ENCODE assay signal across 1 cellular context in the genomic region with DNA sequence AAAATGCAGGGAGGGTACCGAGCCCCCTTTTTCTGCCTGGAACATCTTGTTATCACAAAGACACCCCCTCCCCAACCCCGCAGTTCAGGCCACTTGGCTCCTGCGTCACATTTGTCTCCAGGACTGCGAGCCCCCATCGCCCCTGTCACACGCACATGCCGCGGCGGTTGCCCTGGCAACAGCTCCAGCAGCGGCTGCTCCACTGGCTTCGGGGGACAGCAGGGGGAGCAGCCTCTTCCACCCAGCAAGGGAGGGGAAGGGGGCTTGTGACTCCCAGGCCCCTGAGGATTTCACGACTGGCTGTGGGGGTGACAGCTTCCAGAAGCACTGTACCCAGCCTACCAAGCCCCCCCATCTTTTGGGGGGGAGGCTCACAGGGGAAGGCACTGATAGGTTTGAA.
TF ChIP-seq lines count a peak whose summit lies in the region.

No MANE protein-coding gene starts in this region.

TF ChIP-seq in neural cell, 6 proteins besides CTCF, POLR2A, EP300 and RAD21:
- TF ChIP-seq SMC3 (conservative IDR thresholded peaks at IDR 0.05; ENCODE audit: poor library complexity) = peak; percentile 55
- peak; percentile 43 for TF ChIP-seq POLR2AphosphoS5 (IDR thresholded peaks at IDR 0.05)
- TF ChIP-seq TAF1 (IDR thresholded peaks at IDR 0.05; ENCODE audit: low read depth) = peak; percentile 35
- peak; percentile 87 for TF ChIP-seq MXI1 (conservative IDR thresholded peaks at IDR 0.05; ENCODE audit: poor library complexity, severe bottlenecking)
- TF ChIP-seq EZH2 (IDR thresholded peaks at IDR 0.05; ENCODE audit: borderline replicate concordance, insufficient read depth, low read length, poor library complexity, severe bottlenecking) = no peak
- TF ChIP-seq, protein P1, sequence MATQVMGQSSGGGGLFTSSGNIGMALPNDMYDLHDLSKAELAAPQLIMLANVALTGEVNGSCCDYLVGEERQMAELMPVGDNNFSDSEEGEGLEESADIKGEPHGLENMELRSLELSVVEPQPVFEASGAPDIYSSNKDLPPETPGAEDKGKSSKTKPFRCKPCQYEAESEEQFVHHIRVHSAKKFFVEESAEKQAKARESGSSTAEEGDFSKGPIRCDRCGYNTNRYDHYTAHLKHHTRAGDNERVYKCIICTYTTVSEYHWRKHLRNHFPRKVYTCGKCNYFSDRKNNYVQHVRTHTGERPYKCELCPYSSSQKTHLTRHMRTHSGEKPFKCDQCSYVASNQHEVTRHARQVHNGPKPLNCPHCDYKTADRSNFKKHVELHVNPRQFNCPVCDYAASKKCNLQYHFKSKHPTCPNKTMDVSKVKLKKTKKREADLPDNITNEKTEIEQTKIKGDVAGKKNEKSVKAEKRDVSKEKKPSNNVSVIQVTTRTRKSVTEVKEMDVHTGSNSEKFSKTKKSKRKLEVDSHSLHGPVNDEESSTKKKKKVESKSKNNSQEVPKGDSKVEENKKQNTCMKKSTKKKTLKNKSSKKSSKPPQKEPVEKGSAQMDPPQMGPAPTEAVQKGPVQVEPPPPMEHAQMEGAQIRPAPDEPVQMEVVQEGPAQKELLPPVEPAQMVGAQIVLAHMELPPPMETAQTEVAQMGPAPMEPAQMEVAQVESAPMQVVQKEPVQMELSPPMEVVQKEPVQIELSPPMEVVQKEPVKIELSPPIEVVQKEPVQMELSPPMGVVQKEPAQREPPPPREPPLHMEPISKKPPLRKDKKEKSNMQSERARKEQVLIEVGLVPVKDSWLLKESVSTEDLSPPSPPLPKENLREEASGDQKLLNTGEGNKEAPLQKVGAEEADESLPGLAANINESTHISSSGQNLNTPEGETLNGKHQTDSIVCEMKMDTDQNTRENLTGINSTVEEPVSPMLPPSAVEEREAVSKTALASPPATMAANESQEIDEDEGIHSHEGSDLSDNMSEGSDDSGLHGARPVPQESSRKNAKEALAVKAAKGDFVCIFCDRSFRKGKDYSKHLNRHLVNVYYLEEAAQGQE (IDR thresholded peaks at IDR 0.05; ENCODE audit: borderline replicate concordance) = peak; percentile 28
